8 cellular contexts compared by ENCODE assay signal in the genomic region with DNA sequence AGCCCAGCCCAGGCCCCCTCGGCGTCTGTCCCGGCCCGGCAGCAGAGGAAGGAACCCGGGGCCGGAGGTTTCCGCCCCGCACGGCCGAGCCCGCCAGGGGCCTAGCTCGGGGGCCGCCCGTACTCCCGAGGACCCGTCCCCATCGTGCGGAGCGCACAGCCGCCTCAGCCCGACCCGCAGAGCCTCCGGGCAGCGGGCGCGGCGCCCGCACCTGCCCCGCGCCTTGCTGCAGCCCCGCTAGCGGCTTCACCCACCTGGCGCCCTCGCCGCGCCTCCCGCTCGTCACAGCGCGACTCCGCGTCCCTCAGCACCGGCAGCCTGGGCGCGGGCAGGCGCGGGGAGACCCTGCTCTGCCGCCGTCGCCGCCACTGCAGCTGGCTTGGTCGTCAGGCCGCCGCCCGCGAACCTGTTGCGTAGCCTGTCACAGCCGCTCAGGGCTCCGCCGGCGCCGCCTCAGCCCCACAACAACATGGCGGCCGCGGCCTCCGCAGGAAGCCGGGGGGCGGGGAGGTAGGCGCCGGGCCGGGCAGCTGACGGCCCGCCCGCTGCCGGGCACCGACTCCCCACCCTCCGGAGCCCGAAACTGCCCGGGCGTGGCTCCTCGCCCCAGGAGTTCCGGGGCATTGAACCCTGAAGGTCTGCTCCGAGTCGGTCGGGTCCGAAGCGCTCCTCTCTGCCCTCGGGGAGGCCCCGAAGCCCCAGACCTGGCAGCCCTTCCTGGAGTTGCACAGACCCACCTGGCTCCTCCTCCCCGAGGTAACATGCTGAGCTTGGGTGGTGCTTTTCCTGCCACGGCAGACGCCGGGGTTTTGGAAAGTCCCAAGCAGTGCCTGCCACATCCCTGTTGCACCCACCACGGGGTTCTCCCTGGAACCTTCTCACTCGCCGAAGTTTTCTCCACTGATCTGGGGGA. TPM values are rescaled to one million over a fixed set of nuclear protein-coding genes. Genes with fewer than 3 reads are reported as not detected.
DNase-seq lines count a peak whose midpoint lies in the region; ATAC-seq, FAIRE-seq and TF ChIP-seq lines count a peak whose summit lies in the region.

Gene ITSN2, minus strand, starts transcription at position 487 of the 913 bp plus-strand sequence. CDS start 32,454 bp downstream, outside the sequence.

- WGBS in HepG2 (ENCODE audit: low lambda C conversion rate): 12% methylated on average over 22 of the region's 96 CpGs

- peaks cover 21% of the 10 kb centered on the region for H3K36me3 Mint-ChIP-seq in dendritic cell treated with granulocyte-macrophage colony-stimulating factor and Interleukin-4, amounts not matched to agents 40 ng/mL and 50 ng/mL, for 4 days (ENCODE audit: low read depth)

- no peaks in the 10 kb centered on the region for H3K9me3 ChIP-seq in HepG2 (ENCODE audit: low read length)

- TF ChIP-seq RAD21 in HepG2 (CRISPR knock-in tag; IDR thresholded peaks at IDR 0.05): peak; percentile 56

- ATAC-seq in GM19023 (IDR thresholded peaks at IDR 0.05; ENCODE audit: unreplicated experiment): peak; percentile 82
- ATAC-seq in HG03175 (IDR thresholded peaks at IDR 0.05; ENCODE audit: unreplicated experiment): peak; percentile 82
- ATAC-seq in HepG2: peak; percentile 95

- peak within 1 kb of the TSS; percentile 82 for H3K4me3 Mint-ChIP-seq in dendritic cell treated with granulocyte-macrophage colony-stimulating factor and Interleukin-4, amounts not matched to agents 40 ng/mL and 50 ng/mL, for 4 days

- peaks cover 26% of the 10 kb centered on the region for H3K79me2 ChIP-seq in HepG2 (ENCODE audit: insufficient read depth, low read length)

- H3K27ac ChIP-seq in HepG2 (ENCODE audit: extremely low read length, insufficient read depth, low read length): peak within 1 kb of the TSS; percentile 67

- CTCF ChIA-PET in HepG2 (lab: Yijun Ruan, JAX; ENCODE audit: low intra/inter-chr PET ratio, low total read pairs): no interaction called here

- no peaks in the 10 kb centered on the region; a peak in 1 of 5 replicates for H3K27me3 ChIP-seq in HepG2 (ENCODE audit: control insufficient read depth in 1 of 2, insufficient read depth in 2 of 2, low read length in 2 of 2)

- H2AFZ ChIP-seq in HepG2 (ENCODE audit: low read length): peak within 1 kb of the TSS; percentile 74

- peak; percentile 77 for DNase-seq in Ammon's horn (ENCODE audit: low spot score)
- peak; percentile 69 to 90 for DNase-seq in NCI-H526 (lab: John Stamatoyannopoulos, UW)
- DNase-seq in activated CD4-positive, alpha-beta T cell treated with anti-CD3 and anti-CD28 coated beads, Interleukin-2, amount 50 U/mL, for 24 hours (ENCODE audit: low read depth in 1 of 2, low spot score in 1 of 2): peak; percentile 63 to 69
- peak; percentile 62 for DNase-seq in HepG2 (ENCODE audit: low spot score)
- DNase-seq in stimulated activated CD4-positive, alpha-beta T cell treated with anti-CD3 and anti-CD28 coated beads, Interleukin-4, amount 100 ng/mL, for 1 hour: peak; percentile 84

- intact Hi-C loops in dendritic cell treated with granulocyte-macrophage colony-stimulating factor and Interleukin-4, amounts not matched to agents 40 ng/mL and 50 ng/mL, for 4 days (cut with micrococcal nuclease): loop anchor here (5.0 kb wide), 1 partner anchor 33 kb away; no protein-coding TSS in a partner anchor
- intact Hi-C loops in HepG2 (cut with micrococcal nuclease; ENCODE audit: unreplicated experiment): loop anchor here (1.0 kb wide), 1 partner anchor 138 kb away; no protein-coding TSS in a partner anchor

- H4K20me1 ChIP-seq in HepG2 (ENCODE audit: insufficient read depth, low read length): no peaks in the 10 kb centered on the region

- peak within 1 kb of the TSS; percentile 90 for H3K9ac ChIP-seq in HepG2 (ENCODE audit: insufficient read depth, low read depth, low read length)

- BruUV-seq in HepG2 (replicated peaks; lab: Mats Ljungman, UMichigan): no TSS peak

- FAIRE-seq in HepG2 (lab: Jason Lieb, UNC): no peak

- peaks cover 40% of the 10 kb centered on the region for H3K4me1 ChIP-seq in HepG2 (ENCODE audit: insufficient read depth, low read length)

- peak; percentile 5; the same call in 1 of the 2 replicates for TF ChIP-seq CTCF in HepG2 (CRISPR knock-in tag; IDR thresholded peaks at IDR 0.05)

- H3K27me3 Mint-ChIP-seq in dendritic cell treated with granulocyte-macrophage colony-stimulating factor and Interleukin-4, amounts not matched to agents 40 ng/mL and 50 ng/mL, for 4 days: no peaks in the 10 kb centered on the region

- TF ChIP-seq EP300 in HepG2 (IDR thresholded peaks at IDR 0.05; ENCODE audit: low read depth in 2 of 2, low read length in 2 of 2) (peak in 1 of 2 experiments; percentile 42; a peak in 1 of 4 replicates), HepG2 (CRISPR knock-in tag; IDR thresholded peaks at IDR 0.05; ENCODE audit: borderline replicate concordance) (peak; percentile 14; the same call in 1 of the 2 replicates)

- H3K27ac Mint-ChIP-seq in dendritic cell treated with granulocyte-macrophage colony-stimulating factor and Interleukin-4, amounts not matched to agents 40 ng/mL and 50 ng/mL, for 4 days: peak within 1 kb of the TSS; percentile 95

- H3K4me3 ChIP-seq in HepG2 (replicated peaks in 1 of 3; ENCODE audit: insufficient read depth in 1 of 3, low read depth in 2 of 3, low read length in 3 of 3): peak within 1 kb of the TSS; percentile 92 to 95 (median 93)

- H3K9me3 Mint-ChIP-seq in dendritic cell treated with granulocyte-macrophage colony-stimulating factor and Interleukin-4, amounts not matched to agents 40 ng/mL and 50 ng/mL, for 4 days: no peaks in the 10 kb centered on the region

- H3K36me3 ChIP-seq in HepG2 (replicated peaks in 1 of 2; ENCODE audit: control insufficient read depth in 1 of 2, insufficient read depth in 2 of 2, low read length in 2 of 2): no peaks in the 10 kb centered on the region

- peak within 1 kb of the TSS; percentile 79 for H3K4me2 ChIP-seq in HepG2 (ENCODE audit: low read depth, low read length)

- peaks cover 63% of the 10 kb centered on the region for H3K4me1 Mint-ChIP-seq in dendritic cell treated with granulocyte-macrophage colony-stimulating factor and Interleukin-4, amounts not matched to agents 40 ng/mL and 50 ng/mL, for 4 days (ENCODE audit: low read depth)

- TF ChIP-seq POLR2A in HepG2 (IDR thresholded peaks at IDR 0.05; ENCODE audit: insufficient read depth in 1 of 2, low read depth in 2 of 2, low read length in 2 of 2): peak; percentile 71 to 74

- in situ Hi-C loops in HepG2 (cut with HindIII; ENCODE audit: extremely low pct_ligation_motif_present, low pct_unique_long_range_greater_than_20kb): no loop called here

- POLR2A ChIA-PET in HepG2 (lab: Yijun Ruan, JAX): interaction anchor here (0.9 to 1.8 kb wide), 13 partner anchors 9 to 435 kb away, joined by 3 to 10 read pairs (median 4); partner anchors contain the start of genes ATAD2B, CENPO and PTRHD1

TF ChIP-seq in HepG2, 621 proteins besides CTCF, POLR2A, EP300 and RAD21 (continues in another document):
- 0 out of 2 replicates have a peak, but pooled peaks have one; percentile 43 for TF ChIP-seq NCOA2 (CRISPR knock-in tag; IDR thresholded peaks at IDR 0.05)
- no peak for TF ChIP-seq ZNF256 (CRISPR knock-in tag; conservative IDR thresholded peaks at IDR 0.05)
- peak; percentile 94 for TF ChIP-seq KAT7 (CRISPR knock-in tag; IDR thresholded peaks at IDR 0.05; ENCODE audit: borderline replicate concordance)
- peak; percentile 82 for TF ChIP-seq KMT2B (CRISPR knock-in tag; IDR thresholded peaks at IDR 0.05)
- TF ChIP-seq RBAK (CRISPR knock-in tag; IDR thresholded peaks at IDR 0.05): no peak
- TF ChIP-seq ZNF639 (CRISPR knock-in tag; conservative IDR thresholded peaks at IDR 0.05): no peak
- TF ChIP-seq TSC22D2 (CRISPR knock-in tag; IDR thresholded peaks at IDR 0.05; ENCODE audit: borderline replicate concordance): peak; percentile 62; the same call in 1 of the 2 replicates
- 0 out of 2 replicates have a peak, but pooled peaks have one; percentile 22 for TF ChIP-seq ZNF629 (CRISPR knock-in tag; conservative IDR thresholded peaks at IDR 0.05)
- no peak for TF ChIP-seq SP1 (IDR thresholded peaks at IDR 0.05)
- peak; percentile 15 for TF ChIP-seq SP1 (CRISPR knock-in tag; IDR thresholded peaks at IDR 0.05)
- TF ChIP-seq SMAD1 (CRISPR knock-in tag; IDR thresholded peaks at IDR 0.05; ENCODE audit: borderline replicate concordance, low read depth): no peak; the same call in 1 of the 2 replicates

RNA-seq across cellular contexts. Expression of gene ITSN2, which starts in this region (rescaled TPM):
- 26.6 and 33.4 TPM in 2 replicates for total RNA-seq in HepG2 (2016; rRNA removed; fragmentation: Illumina TruSeq; extraction: Trizol)
- total RNA-seq in HepG2 (2016; cell fraction: cytosol; rRNA removed; fragmentation: Illumina TruSeq; extraction: Trizol; ENCODE audit: low read depth): 3.5 and 3.9 TPM in 2 replicates
- total RNA-seq in HepG2 (2016; cell fraction: insoluble cytoplasmic fraction; rRNA removed; fragmentation: Illumina TruSeq; extraction: Trizol): 25.9 and 29.3 TPM in 2 replicates
- 11.7 and 12.0 TPM in 2 replicates for total RNA-seq in HepG2 (2016; cell fraction: membrane; rRNA removed; fragmentation: Illumina TruSeq; extraction: Trizol)
- 31.8 and 37.1 TPM in 2 replicates for total RNA-seq in HepG2 (2016; cell fraction: nucleus; rRNA removed; fragmentation: Illumina TruSeq; extraction: Trizol)
- 22.4 and 26.0 TPM in 2 replicates for polyA plus RNA-seq in HepG2 (2011; rRNA removed)
- polyA plus RNA-seq in HepG2 (2011; cell fraction: cytosol; rRNA removed): 10.9 and 13.6 TPM in 2 replicates
- 38.3 and 45.6 TPM in 2 replicates for polyA plus RNA-seq in HepG2 (2011; cell fraction: nucleus; rRNA removed)
- polyA plus RNA-seq in HepG2 (2012): 18.4 and 19.9 TPM in 2 replicates
- 0.83 and 1.1 TPM in 2 replicates for polyA plus RNA-seq in HepG2 (2016; cell fraction: cytosol; fragmentation: Illumina TruSeq; extraction: Trizol; ENCODE audit: low read depth)
- polyA plus RNA-seq in HepG2 (2016; cell fraction: insoluble cytoplasmic fraction; fragmentation: Illumina TruSeq; extraction: Trizol; ENCODE audit: low read depth): 21.8 and 23.6 TPM in 2 replicates
- polyA plus RNA-seq in HepG2 (2016; cell fraction: membrane; fragmentation: Illumina TruSeq; extraction: Trizol; ENCODE audit: low read depth): 3.7 and 3.8 TPM in 2 replicates
- polyA plus RNA-seq in HepG2 (2016; cell fraction: nucleus; fragmentation: Illumina TruSeq; extraction: Trizol; ENCODE audit: insufficient read depth, low read depth): 38.0 and 42.0 TPM in 2 replicates
- 41.6 and 48.2 TPM in 2 replicates for polyA minus RNA-seq in HepG2 (2011; rRNA and poly(A)+ RNA removed; ENCODE audit: low replicate concordance)
- 16.7 and 18.5 TPM in 2 replicates for polyA minus RNA-seq in HepG2 (2011; cell fraction: cytosol; rRNA and poly(A)+ RNA removed)
- 54.3 and 55.9 TPM in 2 replicates for polyA minus RNA-seq in HepG2 (2011; cell fraction: nucleus; rRNA and poly(A)+ RNA removed)

Comparison
In these comparisons a context has a peak if more than half of its experiments do, and no peak if none do; other contexts are left out.
1. Peak in every context shown above with its lines: DNase-seq, ATAC-seq, H3K4me3 ChIP-seq and H3K27ac ChIP-seq.